ENCODE assay signal across 12 cellular contexts in the genomic region with DNA sequence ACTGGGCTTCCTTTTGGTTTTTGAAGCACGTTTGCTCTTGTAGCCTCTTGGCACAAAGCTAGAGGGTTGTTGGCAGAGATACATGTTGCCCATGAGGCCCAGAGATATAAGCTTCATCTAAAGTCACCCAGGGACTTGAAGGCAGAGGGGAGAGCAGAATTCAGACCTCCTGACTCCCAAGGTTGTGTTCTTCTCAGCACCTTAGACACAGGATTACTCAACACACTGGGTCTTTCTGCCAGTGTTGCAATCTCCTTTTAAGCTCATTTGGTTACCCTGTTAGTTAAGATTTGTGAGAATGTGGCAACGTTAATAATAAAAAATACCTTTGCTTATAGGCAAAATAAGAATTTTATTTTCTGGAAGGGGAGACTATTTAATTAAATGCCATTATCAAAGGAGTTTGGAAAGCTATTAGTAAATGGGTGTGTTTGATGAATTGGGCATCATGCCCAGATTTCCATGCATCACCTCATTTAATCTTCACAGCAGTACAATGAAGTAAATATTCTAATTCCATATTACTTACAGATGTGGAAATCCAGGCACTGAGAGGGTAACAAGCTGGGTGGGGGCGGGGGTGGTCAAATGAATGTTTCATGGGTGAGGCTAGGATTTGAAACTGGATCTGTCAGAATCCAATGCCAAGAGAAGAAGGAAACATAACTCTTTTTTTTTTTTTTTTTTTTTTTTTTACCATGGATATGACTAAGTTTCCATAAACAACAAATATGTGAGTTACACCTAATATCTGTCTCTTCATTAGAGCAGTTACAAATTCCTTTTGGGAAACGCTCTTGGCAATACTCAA.
DNase-seq lines count a peak whose midpoint lies in the region; ATAC-seq and TF ChIP-seq lines count a peak whose summit lies in the region.
"Had no signal": no experiment of that assay in that cellular context is flagged by ENCODE, and none has a peak within 500 bp of the region (broad histone marks: within the 10 kb centered on the region; RNA-seq: fewer than 3 reads in every experiment).

No MANE protein-coding gene starts in this region.

- no peaks in the 10 kb centered on the region for H3K27me3 ChIP-seq in psoas muscle (ENCODE audit: insufficient read depth in 3 of 3, low read length in 2 of 3)

- peaks cover 8 to 21% of the 10 kb centered on the region in 2 donors for H3K36me3 ChIP-seq in psoas muscle (ENCODE audit: insufficient read depth in 1 of 2, low read depth in 1 of 2)

- ATAC-seq in psoas muscle (peak; percentile 24 to 72 (median 52)), HG02610 (IDR thresholded peaks at IDR 0.05; ENCODE audit: unreplicated experiment) (no peak), HG03432 (IDR thresholded peaks at IDR 0.05; ENCODE audit: unreplicated experiment) (no peak)

- peaks cover 15% of the 10 kb centered on the region for H3K4me1 ChIP-seq in psoas muscle

- peak overlapping the region; percentile 58 for H3K27ac ChIP-seq in psoas muscle

- WGBS in psoas muscle, 3 donors = 55 to 64% (median 59%) methylated on average over 4 of the region's 4 CpGs

- no peak overlapping the region for H3K4me3 ChIP-seq in psoas muscle

- no peak for TF ChIP-seq CTCF in psoas muscle (IDR thresholded peaks at IDR 0.05)

- no peaks in the 10 kb centered on the region for H3K9me3 ChIP-seq in psoas muscle

- intact Hi-C loops in psoas muscle (cut with DNase I) = no loop called here

- DNase-seq in DMS79 treated with DMSO at 0.1 percent for 48 hours (lab: John Stamatoyannopoulos, UW) (peak; percentile 27), NCI-H1105 (lab: John Stamatoyannopoulos, UW) (peak; percentile 18), dedifferentiated amniotic fluid mesenchymal stem cell (ENCODE audit: extremely low spot score) (peak; percentile 95), psoas muscle (no peak), amniotic stem cell (lab: John Stamatoyannopoulos, UW) (no peak), GM19238 (ENCODE audit: insufficient read length, low spot score) (no peak)
- DNase-seq: activated CD4-positive, alpha-beta memory T cell treated with anti-CD3 and anti-CD28 coated beads for 36 hours; anterior cingulate cortex; naive B cell; NCI-H187 treated with DMSO at 0.1 percent for 48 hours had no signal

Comparison
In these comparisons a context has a peak if more than half of its experiments do, and no peak if none do; other contexts are left out.
1. DNase-seq: peak in DMS79 treated with DMSO at 0.1 percent for 48 hours (single experiment), NCI-H1105 (single experiment) and dedifferentiated amniotic fluid mesenchymal stem cell (single experiment); none in psoas muscle (0 of 2), amniotic stem cell (single experiment) and GM19238 (single experiment).
2. ATAC-seq: peak in psoas muscle (4 of 4); none in HG02610 (single experiment) and HG03432 (single experiment).